ENCODE assay signal across 1 cellular context in the genomic region with DNA sequence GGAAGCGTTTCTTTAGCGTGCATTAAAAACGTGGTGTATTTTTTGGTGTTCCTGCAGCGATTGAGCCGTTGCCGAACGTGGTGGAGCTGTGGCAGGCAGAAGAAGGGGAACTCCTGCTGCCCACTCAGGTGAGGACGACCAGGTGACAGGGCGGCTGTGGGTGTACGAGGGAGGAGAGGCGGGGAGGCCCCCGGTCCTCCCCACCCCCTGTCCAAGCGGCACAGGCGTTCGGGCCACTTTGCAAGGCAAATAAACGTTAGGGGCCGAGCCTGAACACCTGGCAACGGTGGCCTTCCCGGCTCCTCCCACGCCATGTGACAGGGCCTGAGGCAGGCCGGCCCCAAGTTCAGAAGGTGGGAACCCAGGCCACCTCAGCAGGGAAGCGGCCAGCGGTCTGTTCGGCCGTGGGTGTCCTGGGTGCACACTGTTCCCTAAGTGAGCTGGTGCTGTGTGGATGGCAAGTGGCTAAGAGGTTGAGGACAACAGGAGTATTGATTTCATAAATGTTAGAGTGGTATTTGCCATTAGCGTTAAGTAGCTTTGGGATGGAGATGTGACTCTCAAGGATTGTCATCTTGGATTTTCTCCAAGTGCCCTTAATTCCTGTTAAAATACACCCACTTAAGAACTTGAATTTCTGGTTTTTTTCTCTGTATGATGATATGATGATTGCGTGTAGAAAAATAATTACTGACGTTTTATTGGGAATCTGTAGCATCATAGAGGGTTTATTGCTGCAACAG.
TF ChIP-seq lines count a peak whose summit lies in the region.

No MANE protein-coding gene starts in this region.

TF ChIP-seq in GM12878, 131 proteins besides CTCF, POLR2A, EP300 and RAD21 (continued from another document):
- peak; percentile 64; the same call in 1 of the 2 replicates for TF ChIP-seq SMAD5 (IDR thresholded peaks at IDR 0.05; ENCODE audit: low read depth)
- peak; percentile 97 for TF ChIP-seq MXI1 (IDR thresholded peaks at IDR 0.05; ENCODE audit: low read depth, low read length)
- no peak for TF ChIP-seq PAX8 (IDR thresholded peaks at IDR 0.05)
- TF ChIP-seq NRF1 (conservative IDR thresholded peaks at IDR 0.05; ENCODE audit: low read depth, low read length), result no peak
- TF ChIP-seq RB1 (IDR thresholded peaks at IDR 0.05; ENCODE audit: borderline replicate concordance), result no peak
- no peak for TF ChIP-seq ZNF274 (IDR thresholded peaks at IDR 0.05; ENCODE audit: insufficient read depth, insufficient read length)
- TF ChIP-seq SUPT20H (IDR thresholded peaks at IDR 0.05; ENCODE audit: borderline replicate concordance, control insufficient read depth, low read depth, low read length), result no peak
- peak; percentile 84 for TF ChIP-seq PAX5 (IDR thresholded peaks at IDR 0.05; ENCODE audit: borderline replicate concordance, low read depth, low read length)
- peak; percentile 80 for TF ChIP-seq RELB (IDR thresholded peaks at IDR 0.05; ENCODE audit: low read depth)
- TF ChIP-seq CHD4 (IDR thresholded peaks at IDR 0.05), result no peak
- peak; percentile 96 for TF ChIP-seq POU2F2 (IDR thresholded peaks at IDR 0.05; ENCODE audit: borderline replicate concordance, low read depth, low read length)
- TF ChIP-seq ZBED1 (IDR thresholded peaks at IDR 0.05; ENCODE audit: borderline replicate concordance), result peak; percentile 58; the same call in 1 of the 2 replicates
- TF ChIP-seq WRNIP1 (IDR thresholded peaks at IDR 0.05; ENCODE audit: borderline replicate concordance, low read depth, low read length), result no peak
- TF ChIP-seq RAD51 (IDR thresholded peaks at IDR 0.05), result peak; percentile 88; the same call in 1 of the 2 replicates
- TF ChIP-seq HDAC2 (IDR thresholded peaks at IDR 0.05), result no peak
- TF ChIP-seq, protein P1, sequence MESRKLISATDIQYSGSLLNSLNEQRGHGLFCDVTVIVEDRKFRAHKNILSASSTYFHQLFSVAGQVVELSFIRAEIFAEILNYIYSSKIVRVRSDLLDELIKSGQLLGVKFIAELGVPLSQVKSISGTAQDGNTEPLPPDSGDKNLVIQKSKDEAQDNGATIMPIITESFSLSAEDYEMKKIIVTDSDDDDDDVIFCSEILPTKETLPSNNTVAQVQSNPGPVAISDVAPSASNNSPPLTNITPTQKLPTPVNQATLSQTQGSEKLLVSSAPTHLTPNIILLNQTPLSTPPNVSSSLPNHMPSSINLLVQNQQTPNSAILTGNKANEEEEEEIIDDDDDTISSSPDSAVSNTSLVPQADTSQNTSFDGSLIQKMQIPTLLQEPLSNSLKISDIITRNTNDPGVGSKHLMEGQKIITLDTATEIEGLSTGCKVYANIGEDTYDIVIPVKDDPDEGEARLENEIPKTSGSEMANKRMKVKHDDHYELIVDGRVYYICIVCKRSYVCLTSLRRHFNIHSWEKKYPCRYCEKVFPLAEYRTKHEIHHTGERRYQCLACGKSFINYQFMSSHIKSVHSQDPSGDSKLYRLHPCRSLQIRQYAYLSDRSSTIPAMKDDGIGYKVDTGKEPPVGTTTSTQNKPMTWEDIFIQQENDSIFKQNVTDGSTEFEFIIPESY (IDR thresholded peaks at IDR 0.05), result no peak
- TF ChIP-seq PML (IDR thresholded peaks at IDR 0.05; ENCODE audit: low read length), result no peak; the same call in none of the 2 replicates
- peak in 1 of 2 experiments; percentile 60; a peak in 2 of 4 replicates for TF ChIP-seq IKZF2 (IDR thresholded peaks at IDR 0.05)
